In genomic region chr9:106479679-106480078, GRCh38 we compare ENCODE assay signal across 20 cellular contexts.
DNase-seq lines count a peak whose midpoint lies in the region; ATAC-seq lines count a peak whose summit lies in the region.
"Had no signal": no experiment of that assay in that cellular context is flagged by ENCODE, and none has a peak within 500 bp of the region (broad histone marks: within the 10 kb centered on the region; RNA-seq: fewer than 3 reads in every experiment).

No MANE protein-coding gene starts in this region.

- DNase-seq in EH (ENCODE audit: low read depth) (peak; percentile 34), RKO (ENCODE audit: low spot score) (peak; percentile 7), epidermal melanocyte (ENCODE audit: insufficient read length, low spot score) (peak; percentile 30), medulla oblongata (ENCODE audit: extremely low spot score) (peak; percentile 21), T-helper 9 cell (no peak), NK-92 (lab: John Stamatoyannopoulos, UW; ENCODE audit: unreplicated experiment) (no peak)
- DNase-seq in T-helper 2 cell treated with Interferon-gamma antibody and Interleukin-4, amounts not matched to agents 5 μg/mL and 100 μg/mL, for 36 hours (ENCODE audit: low spot score) = no peak
- DNase-seq: activated CD4-positive, alpha-beta T cell treated with anti-CD3 and anti-CD28 coated beads for 36 hours; activated CD8-positive, alpha-beta memory T cell treated with anti-CD3 and anti-CD28 coated beads, Interleukin-2, amount 50 U/mL, for 4 hours; activated gamma-delta T cell; CD4-positive, alpha-beta memory T cell; left lung; NCI-H1092 treated with DMSO at 0.1 percent for 48 hours; NCI-H2081 treated with DMSO at 0.1 percent for 48 hours; NCI-H510A treated with DMSO at 0.1 percent for 48 hours; occipital lobe; right cardiac atrium; stimulated activated naive CD4-positive, alpha-beta T cell; transverse colon had no signal

- H3K36me3 Mint-ChIP-seq in T-helper 2 cell treated with Interferon-gamma antibody and Interleukin-4, amounts not matched to agents 5 μg/mL and 100 μg/mL, for 36 hours (ENCODE audit: low read depth) = no peaks in the 10 kb centered on the region
- H3K36me3 Mint-ChIP-seq: CD4-positive, alpha-beta memory T cell had no signal

- ATAC-seq in GM19023 (IDR thresholded peaks at IDR 0.05; ENCODE audit: unreplicated experiment) = no peak
- ATAC-seq: activated CD4-positive, alpha-beta T cell treated with anti-CD3 and anti-CD28 coated beads for 36 hours; left lung; right cardiac atrium had no signal

- no peak overlapping the region for H3K4me3 Mint-ChIP-seq in T-helper 2 cell treated with Interferon-gamma antibody and Interleukin-4, amounts not matched to agents 5 μg/mL and 100 μg/mL, for 36 hours
- H3K4me3 Mint-ChIP-seq: activated CD4-positive, alpha-beta T cell treated with anti-CD3 and anti-CD28 coated beads for 36 hours; CD4-positive, alpha-beta memory T cell had no signal

- no peaks in the 10 kb centered on the region for H3K4me1 Mint-ChIP-seq in T-helper 2 cell treated with Interferon-gamma antibody and Interleukin-4, amounts not matched to agents 5 μg/mL and 100 μg/mL, for 36 hours (ENCODE audit: low read depth)
- H3K4me1 Mint-ChIP-seq: activated CD4-positive, alpha-beta T cell treated with anti-CD3 and anti-CD28 coated beads for 36 hours; CD4-positive, alpha-beta memory T cell had no signal

- H3K27me3 Mint-ChIP-seq in T-helper 2 cell treated with Interferon-gamma antibody and Interleukin-4, amounts not matched to agents 5 μg/mL and 100 μg/mL, for 36 hours (ENCODE audit: low read depth) = no peaks in the 10 kb centered on the region
- H3K27me3 Mint-ChIP-seq: activated CD4-positive, alpha-beta T cell treated with anti-CD3 and anti-CD28 coated beads for 36 hours; CD4-positive, alpha-beta memory T cell had no signal

- peaks cover 4% of the 10 kb centered on the region for H3K9me3 Mint-ChIP-seq in T-helper 2 cell treated with Interferon-gamma antibody and Interleukin-4, amounts not matched to agents 5 μg/mL and 100 μg/mL, for 36 hours

- no peak overlapping the region for H3K27ac Mint-ChIP-seq in T-helper 2 cell treated with Interferon-gamma antibody and Interleukin-4, amounts not matched to agents 5 μg/mL and 100 μg/mL, for 36 hours
- H3K27ac Mint-ChIP-seq: activated CD4-positive, alpha-beta T cell treated with anti-CD3 and anti-CD28 coated beads for 36 hours; CD4-positive, alpha-beta memory T cell had no signal

Comparison
In these comparisons a context has a peak if more than half of its experiments do, and no peak if none do; other contexts are left out.
1. DNase-seq: peak in EH (single experiment), RKO (single experiment), epidermal melanocyte (single experiment) and medulla oblongata (single experiment); none in T-helper 2 cell treated with Interferon-gamma antibody and Interleukin-4, amounts not matched to agents 5 μg/mL and 100 μg/mL, for 36 hours (single experiment), T-helper 9 cell (single experiment) and NK-92 (single experiment).